In the genomic region with DNA sequence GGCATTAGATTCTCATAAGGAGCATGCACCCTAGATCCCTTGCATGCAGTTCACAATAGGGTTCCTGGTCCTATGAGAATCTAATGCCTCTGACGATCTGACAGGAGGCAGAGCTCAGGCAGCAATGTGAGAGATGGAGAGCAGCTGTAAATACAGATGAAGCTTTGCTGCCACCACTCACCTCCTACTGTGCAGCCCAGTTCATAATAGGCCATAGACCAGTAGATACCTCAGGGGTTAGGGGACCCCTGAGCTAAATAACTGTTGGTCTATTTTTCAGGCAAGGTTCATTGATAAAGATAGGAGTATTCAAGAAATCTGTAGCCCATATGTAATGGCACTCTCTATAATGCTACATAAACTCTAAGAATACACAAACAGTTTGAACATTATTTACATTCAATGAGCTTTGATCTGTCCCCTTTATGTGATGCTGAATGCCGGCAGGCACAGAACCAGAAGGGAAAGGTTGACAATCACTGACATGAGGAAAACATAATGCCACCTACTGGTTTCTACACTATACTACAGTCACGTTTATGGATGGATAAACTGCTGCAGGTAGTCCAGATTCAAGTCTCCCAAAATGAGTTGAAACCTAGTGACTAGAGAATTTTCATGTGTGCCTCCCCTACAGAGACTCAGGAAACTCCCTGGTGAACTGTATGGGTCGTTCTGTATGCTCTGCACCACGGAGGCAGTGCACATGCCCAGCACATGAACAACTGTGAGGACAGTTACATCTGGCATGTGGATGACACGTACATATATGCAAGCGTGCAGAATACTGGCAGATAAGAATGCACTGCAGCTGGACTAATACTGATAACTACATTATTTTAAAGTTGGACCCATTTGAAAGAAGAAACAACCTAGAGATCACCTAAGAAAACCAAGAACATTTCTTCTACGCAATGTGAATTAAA, we compare ENCODE assay signal across 1 cellular context.
TF ChIP-seq lines count a peak whose summit lies in the region.

No MANE protein-coding gene starts in this region.

TF ChIP-seq in H1, 55 proteins besides CTCF, POLR2A, EP300 and RAD21 (continued from another document):
- TF ChIP-seq SIN3A (conservative IDR thresholded peaks at IDR 0.05 in 1 of 2, IDR thresholded peaks at IDR 0.05 in 1 of 2; ENCODE audit: low read depth in 1 of 2, low read length in 2 of 2) = no peak
- no peak for TF ChIP-seq BCL11A (IDR thresholded peaks at IDR 0.05; ENCODE audit: low read depth in 2 of 2, low read length in 2 of 2)
- no peak for TF ChIP-seq FOSL1 (IDR thresholded peaks at IDR 0.05; ENCODE audit: insufficient read depth, low read depth, low read length)
- TF ChIP-seq SIRT6 (IDR thresholded peaks at IDR 0.05; ENCODE audit: low read length) = no peak
- TF ChIP-seq, protein P1, sequence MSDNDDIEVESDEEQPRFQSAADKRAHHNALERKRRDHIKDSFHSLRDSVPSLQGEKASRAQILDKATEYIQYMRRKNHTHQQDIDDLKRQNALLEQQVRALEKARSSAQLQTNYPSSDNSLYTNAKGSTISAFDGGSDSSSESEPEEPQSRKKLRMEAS (IDR thresholded peaks at IDR 0.05) = no peak
- TF ChIP-seq HDAC6 (IDR thresholded peaks at IDR 0.05; ENCODE audit: low read depth, low read length) = no peak
- no peak for TF ChIP-seq CEBPB (IDR thresholded peaks at IDR 0.05; ENCODE audit: low read depth, low read length)
